In genomic region chr17:62627219-62627903, GRCh38 we compare ENCODE assay signal across 8 cellular contexts. TPM values are rescaled to one million over a fixed set of nuclear protein-coding genes. Genes with fewer than 3 reads are reported as not detected.
DNase-seq lines count a peak whose midpoint lies in the region; ATAC-seq and TF ChIP-seq lines count a peak whose summit lies in the region.

Gene MRC2, plus strand, starts transcription at chr17:62627670. Its CDS starts 133 bp downstream, at chr17:62627803.

- peaks cover 24% of the 10 kb centered on the region for H3K4me1 ChIP-seq in fibroblast of lung (ENCODE audit: control insufficient read depth, extremely low read depth, insufficient read depth, low read length)
- peaks cover 0 to 6% of the 10 kb centered on the region in 2 donors for H3K4me1 ChIP-seq in naive thymus-derived CD4-positive, alpha-beta T cell (ENCODE audit: control insufficient read depth in 2 of 2, insufficient read depth in 2 of 2, low read length in 2 of 2)

- H3K79me2 ChIP-seq in fibroblast of lung (ENCODE audit: control insufficient read depth, insufficient read depth, low read length) = peaks cover 44% of the 10 kb centered on the region

- POLR2A ChIA-PET in naive thymus-derived CD4-positive, alpha-beta T cell (lab: Charles Lee) = no interaction called here

- intact Hi-C loops in naive thymus-derived CD4-positive, alpha-beta T cell (cut with micrococcal nuclease) = loop anchor here in 1 of 2 donors (1.0 kb wide), 1 partner anchor 26 kb away; no protein-coding TSS in a partner anchor

- H3K27ac ChIP-seq in fibroblast of lung (ENCODE audit: insufficient read depth, low read length) = peak within 1 kb of the TSS; percentile 89
- no peak within 1 kb of the TSS for H3K27ac ChIP-seq in naive thymus-derived CD4-positive, alpha-beta T cell (ENCODE audit: low read depth, low read length)

- no peaks in the 10 kb centered on the region for H3K27me3 ChIP-seq in MG63
- H3K27me3 ChIP-seq in fibroblast of lung (ENCODE audit: control insufficient read depth, insufficient read depth, low read length) = no peaks in the 10 kb centered on the region
- H3K27me3 ChIP-seq in naive thymus-derived CD4-positive, alpha-beta T cell (ENCODE audit: control insufficient read depth in 2 of 2, insufficient read depth in 2 of 2, low read length in 2 of 2) = no peaks in the 10 kb centered on the region

- H3K9me3 ChIP-seq in MG63 = no peaks in the 10 kb centered on the region
- H3K9me3 ChIP-seq in fibroblast of lung (ENCODE audit: control insufficient read depth, insufficient read depth, low read depth, low read length) = no peaks in the 10 kb centered on the region
- no peaks in the 10 kb centered on the region for H3K9me3 ChIP-seq in naive thymus-derived CD4-positive, alpha-beta T cell (ENCODE audit: control insufficient read depth in 2 of 3, low read length in 3 of 3)

- H3K36me3 ChIP-seq in MG63 (peaks cover 16% of the 10 kb centered on the region), fibroblast of lung (ENCODE audit: control insufficient read depth, insufficient read depth, low read length) (peaks cover 2% of the 10 kb centered on the region)
- H3K36me3 ChIP-seq in naive thymus-derived CD4-positive, alpha-beta T cell (ENCODE audit: control insufficient read depth in 2 of 3, insufficient read depth in 3 of 3, low read length in 3 of 3) = no peaks in the 10 kb centered on the region

- CTCF ChIA-PET in activated CD8-positive, alpha-beta memory T cell treated with anti-CD3 and anti-CD28 coated beads, Interleukin-2, amount 10 ng/mL, durations not matched to agents 7 days and 5 days (lab: Charles Lee) = no interaction called here
- CTCF ChIA-PET in naive thymus-derived CD4-positive, alpha-beta T cell (lab: Charles Lee) = no interaction called here

- H3K36me3 Mint-ChIP-seq in activated CD8-positive, alpha-beta memory T cell treated with anti-CD3 and anti-CD28 coated beads, Interleukin-2, amount 10 ng/mL, durations not matched to agents 7 days and 5 days = peaks cover 1% of the 10 kb centered on the region
- peaks cover 0 to 11% (median 0%) of the 10 kb centered on the region in 5 donors for H3K36me3 Mint-ChIP-seq in naive thymus-derived CD4-positive, alpha-beta T cell

- peak within 1 kb of the TSS; percentile 92 for H3K9ac ChIP-seq in fibroblast of lung (ENCODE audit: insufficient read depth, low read length)

- H3K4me3 Mint-ChIP-seq in activated CD8-positive, alpha-beta memory T cell treated with anti-CD3 and anti-CD28 coated beads, Interleukin-2, amount 10 ng/mL, durations not matched to agents 7 days and 5 days = peak within 1 kb of the TSS; percentile 72
- peak within 1 kb of the TSS; percentile 80 to 91 (median 88) for H3K4me3 Mint-ChIP-seq in naive thymus-derived CD4-positive, alpha-beta T cell

- peak within 1 kb of the TSS; percentile 45 for H3K4me3 ChIP-seq in GM12865 (ENCODE audit: low read depth, low read length)
- peak within 1 kb of the TSS; percentile 69 for H3K4me3 ChIP-seq in MG63
- peak within 1 kb of the TSS; percentile 51 to 87 (median 74) for H3K4me3 ChIP-seq in fibroblast of lung (replicated peaks in 1 of 4; ENCODE audit: control extremely low read depth in 1 of 4, insufficient read depth in 1 of 4, low read depth in 3 of 4, low read length in 4 of 4)
- peak within 1 kb of the TSS; percentile 51 for H3K4me3 ChIP-seq in naive thymus-derived CD4-positive, alpha-beta T cell (ENCODE audit: low read length)

- H3K4me1 Mint-ChIP-seq in activated CD8-positive, alpha-beta memory T cell treated with anti-CD3 and anti-CD28 coated beads, Interleukin-2, amount 10 ng/mL, durations not matched to agents 7 days and 5 days = peaks cover 7% of the 10 kb centered on the region
- H3K4me1 Mint-ChIP-seq in naive thymus-derived CD4-positive, alpha-beta T cell = peaks cover 5 to 29% (median 11%) of the 10 kb centered on the region in 7 donors

- H3K27me3 Mint-ChIP-seq in activated CD8-positive, alpha-beta memory T cell treated with anti-CD3 and anti-CD28 coated beads, Interleukin-2, amount 10 ng/mL, durations not matched to agents 7 days and 5 days = peaks cover 40% of the 10 kb centered on the region
- H3K27me3 Mint-ChIP-seq in naive thymus-derived CD4-positive, alpha-beta T cell = peaks cover 4 to 44% (median 11%) of the 10 kb centered on the region in 5 donors

- peak within 1 kb of the TSS; percentile 25 for H2AFZ ChIP-seq in fibroblast of lung (ENCODE audit: low read length)

- no peak within 1 kb of the TSS for H3K27ac Mint-ChIP-seq in activated CD8-positive, alpha-beta memory T cell treated with anti-CD3 and anti-CD28 coated beads, Interleukin-2, amount 10 ng/mL, durations not matched to agents 7 days and 5 days
- H3K27ac Mint-ChIP-seq in naive thymus-derived CD4-positive, alpha-beta T cell = peak within 1 kb of the TSS in 5 of 9 donors; percentile 29 to 85 (median 59)

- TF ChIP-seq CTCF in GM12865 (IDR thresholded peaks at IDR 0.05; ENCODE audit: insufficient read depth, low read depth, low read length, missing control alignments) (no peak), fibroblast of lung (conservative IDR thresholded peaks at IDR 0.05 in 1 of 2, IDR thresholded peaks at IDR 0.05 in 1 of 2; ENCODE audit: low read depth in 1 of 2, low read length in 2 of 2) (no peak)

- DNase-seq in GM12865 (ENCODE audit: low read depth) (no peak), MG63 (peak; percentile 84), fibroblast of lung (ENCODE audit: low read depth in 2 of 2) (peak; percentile 76 to 90), stromal cell of bone marrow (ENCODE audit: low read depth) (peak; percentile 64)
- DNase-seq in activated CD8-positive, alpha-beta memory T cell treated with anti-CD3 and anti-CD28 coated beads, Interleukin-2, amount 10 ng/mL, durations not matched to agents 7 days and 5 days = peak; percentile 44
- DNase-seq in naive thymus-derived CD4-positive, alpha-beta T cell = peak in 4 of 9 donors; percentile 13 to 28 (median 20)

- H3K4me2 ChIP-seq in fibroblast of lung (ENCODE audit: extremely low read depth, insufficient read depth, low read length) = peak within 1 kb of the TSS; percentile 74

- peaks cover 2% of the 10 kb centered on the region for H4K20me1 ChIP-seq in fibroblast of lung (ENCODE audit: control insufficient read depth, extremely low read depth, insufficient read depth, low read length)

- no peaks in the 10 kb centered on the region for H3K9me3 Mint-ChIP-seq in activated CD8-positive, alpha-beta memory T cell treated with anti-CD3 and anti-CD28 coated beads, Interleukin-2, amount 10 ng/mL, durations not matched to agents 7 days and 5 days (ENCODE audit: low read depth)
- no peaks in the 10 kb centered on the region for H3K9me3 Mint-ChIP-seq in naive thymus-derived CD4-positive, alpha-beta T cell

- peak; percentile 57 for ATAC-seq in activated CD8-positive, alpha-beta memory T cell treated with anti-CD3 and anti-CD28 coated beads, Interleukin-2, amount 10 ng/mL, durations not matched to agents 7 days and 5 days
- ATAC-seq in naive thymus-derived CD4-positive, alpha-beta T cell = peak; percentile 33
- no peak for ATAC-seq in GM19324 (IDR thresholded peaks at IDR 0.05; ENCODE audit: low FRiP score, unreplicated experiment)
- ATAC-seq in GM18498 (IDR thresholded peaks at IDR 0.05; ENCODE audit: unreplicated experiment) = no peak

RNA-seq across cellular contexts. Expression of gene MRC2, which starts in this region (rescaled TPM):
- 61.4 and 65.1 TPM in 2 replicates for total RNA-seq in MG63 (2014; rRNA removed; shearing (Covaris generic); ENCODE audit: low replicate concordance)
- 1 to 10 TPM in 1 of 2 experiments, under 1 TPM in 1; 0.61 to 4.7 TPM for total RNA-seq in activated CD8-positive, alpha-beta memory T cell treated with anti-CD3 and anti-CD28 coated beads, Interleukin-2, amount 10 ng/mL, durations not matched to agents 7 days and 5 days
- total RNA-seq in fibroblast of lung = 164 and 246 TPM in 2 replicates
- 48.2 and 98.7 TPM in 2 replicates for polyA plus RNA-seq in fibroblast of lung
- 116 and 244 TPM in 2 replicates for polyA plus RNA-seq in fibroblast of lung (2012)
- 101 and 208 TPM in 2 replicates for polyA minus RNA-seq in fibroblast of lung (ENCODE audit: low replicate concordance)
- total RNA-seq in naive thymus-derived CD4-positive, alpha-beta T cell = 1 to 10 TPM in 4 of 5 experiments, under 1 TPM in 1; 0.39 to 3.4 (median 2.7) TPM
- 1 to 10 TPM in 1 of 2 donors, under 1 TPM in 1; 0.11 to 1.0 TPM for polyA plus RNA-seq in naive thymus-derived CD4-positive, alpha-beta T cell

Comparison
In these comparisons a context has a peak if more than half of its experiments do, and no peak if none do; other contexts are left out.
1. RNA of gene MRC2 (total RNA-seq): 164 to 246 TPM in fibroblast of lung and 61.4 to 65.1 TPM in MG63; 0.61 to 4.7 TPM in activated CD8-positive, alpha-beta memory T cell treated with anti-CD3 and anti-CD28 coated beads, Interleukin-2, amount 10 ng/mL, durations not matched to agents 7 days and 5 days and 0.39 to 3.4 TPM in naive thymus-derived CD4-positive, alpha-beta T cell; every median in the first group is over 10 times any median in the second.
2. RNA of gene MRC2 (polyA plus RNA-seq): 48.2 to 244 TPM in fibroblast of lung; 0.11 to 1.0 TPM in naive thymus-derived CD4-positive, alpha-beta T cell; every median in the first group is over 10 times any median in the second.
3. ATAC-seq: peak in activated CD8-positive, alpha-beta memory T cell treated with anti-CD3 and anti-CD28 coated beads, Interleukin-2, amount 10 ng/mL, durations not matched to agents 7 days and 5 days (single experiment) and naive thymus-derived CD4-positive, alpha-beta T cell (single experiment); none in GM19324 (single experiment) and GM18498 (single experiment).
4. Peak in every context shown above with its lines, with median percentiles within 50 percentile points of each other: H3K4me3 ChIP-seq.